In the genomic region with DNA sequence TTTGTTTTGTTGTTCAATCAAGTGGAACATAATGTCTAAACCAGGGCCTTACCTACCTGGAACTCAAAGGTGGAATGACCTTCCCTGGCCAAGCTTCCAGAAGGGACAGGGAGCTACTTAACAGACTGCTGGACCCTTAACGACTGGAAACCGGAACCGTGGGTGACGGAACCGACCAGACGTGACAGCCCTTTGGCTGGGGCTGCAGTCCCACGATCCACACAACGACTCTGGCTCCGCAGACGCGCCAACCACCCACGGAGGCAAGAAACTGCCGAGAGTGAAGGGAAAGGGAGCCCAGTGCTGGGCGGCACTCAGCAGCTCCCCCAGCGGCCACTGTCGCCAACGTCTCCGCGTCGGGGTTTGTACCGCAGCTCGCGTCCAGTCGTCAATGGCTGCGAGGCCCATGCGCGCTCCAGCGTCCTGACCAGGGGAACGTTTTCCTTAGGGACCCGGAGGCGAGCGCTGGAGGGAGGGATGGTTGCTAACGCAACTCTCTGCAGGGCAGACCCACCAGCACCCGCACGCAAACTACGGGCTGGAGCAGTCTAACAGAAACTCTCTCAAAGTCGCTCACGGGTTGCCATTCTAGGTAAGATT, we compare ENCODE assay signal across 8 cellular contexts. TPM values are rescaled to one million over a fixed set of nuclear protein-coding genes. Genes with fewer than 3 reads are reported as not detected.
DNase-seq lines count a peak whose midpoint lies in the region; ATAC-seq lines count a peak whose summit lies in the region.

No MANE protein-coding gene starts in this region.

- H2BK120ac ChIP-seq in mesenchymal stem cell (ENCODE audit: low read depth, low read length): no peak overlapping the region

- H4K8ac ChIP-seq in mesenchymal stem cell (ENCODE audit: low read length): peak overlapping the region; percentile 10

- no peak overlapping the region for H2BK15ac ChIP-seq in mesenchymal stem cell (ENCODE audit: low read depth, poor library complexity, severe bottlenecking)

- peaks cover 2% of the 10 kb centered on the region for H3K79me1 ChIP-seq in mesenchymal stem cell (replicated peaks; ENCODE audit: low read length, poor library complexity, severe bottlenecking)

- H3K14ac ChIP-seq in mesenchymal stem cell (ENCODE audit: low read length in 2 of 2): no peak overlapping the region

- H3K27ac Mint-ChIP-seq in effector memory CD8-positive, alpha-beta T cell: peak overlapping the region in 1 of 2 donors; percentile 8

- no peak overlapping the region for H3K4ac ChIP-seq in mesenchymal stem cell (ENCODE audit: low read depth in 1 of 2, low read length in 2 of 2)

- H3K27me3 ChIP-seq in mesenchymal stem cell (ENCODE audit: control insufficient read depth in 1 of 2, insufficient read depth in 1 of 2, low read length in 2 of 2): peaks cover 21% of the 10 kb centered on the region in 2 experiments

- H2BK12ac ChIP-seq in mesenchymal stem cell (ENCODE audit: low read length in 2 of 2): no peak overlapping the region

- H3K36me3 Mint-ChIP-seq in effector memory CD8-positive, alpha-beta T cell (ENCODE audit: insufficient read depth): peaks cover 3% of the 10 kb centered on the region

- H3K36me3 ChIP-seq in mesenchymal stem cell (ENCODE audit: control insufficient read depth in 1 of 2, insufficient read depth in 2 of 2, low read depth in 1 of 2, low read length in 2 of 2): no peaks in the 10 kb centered on the region

- H3K18ac ChIP-seq in mesenchymal stem cell (ENCODE audit: low read depth in 1 of 2, low read length in 2 of 2): peak overlapping the region in 1 of 2 experiments; percentile 76

- ATAC-seq in GM18867 (IDR thresholded peaks at IDR 0.05; ENCODE audit: unreplicated experiment) (peak; percentile 49), HG03196 (IDR thresholded peaks at IDR 0.05; ENCODE audit: unreplicated experiment) (no peak)
- ATAC-seq in effector memory CD8-positive, alpha-beta T cell (replicated peaks): peak; percentile 97

- peak overlapping the region; percentile 44 for H3K9ac ChIP-seq in mesenchymal stem cell (ENCODE audit: low read length)

- H3K9me3 ChIP-seq in mesenchymal stem cell (ENCODE audit: control insufficient read depth, low read length): no peaks in the 10 kb centered on the region

- H3K27ac ChIP-seq in mesenchymal stem cell (ENCODE audit: low read length, poor library complexity, severe bottlenecking): no peak overlapping the region

- H2AFZ ChIP-seq in mesenchymal stem cell (ENCODE audit: low read depth, low read length): peak overlapping the region; percentile 98

- no peak overlapping the region for H2BK5ac ChIP-seq in mesenchymal stem cell (ENCODE audit: low read depth, low read length, poor library complexity, severe bottlenecking)

- no peaks in the 10 kb centered on the region for H3K9me3 Mint-ChIP-seq in effector memory CD8-positive, alpha-beta T cell

- H3K4me1 ChIP-seq in mesenchymal stem cell (ENCODE audit: control insufficient read depth, insufficient read depth, low read depth, low read length): peaks cover 13% of the 10 kb centered on the region

- H3K4me2 ChIP-seq in mesenchymal stem cell (ENCODE audit: low read length, poor library complexity, severe bottlenecking): peak overlapping the region; percentile 54

- H3K4me3 Mint-ChIP-seq in effector memory CD8-positive, alpha-beta T cell: peak overlapping the region; percentile 64 to 79

- peaks cover 11 to 15% of the 10 kb centered on the region in 2 donors for H3K4me1 Mint-ChIP-seq in effector memory CD8-positive, alpha-beta T cell (ENCODE audit: low read depth in 2 of 2)

- WGBS in mesenchymal stem cell: 6% methylated on average over 36 of the region's 38 CpGs

- H3K4me3 ChIP-seq in mesenchymal stem cell (ENCODE audit: insufficient read depth in 1 of 2, low read depth in 1 of 2, low read length in 2 of 2): peak overlapping the region in 1 of 2 experiments; percentile 77

- H4K91ac ChIP-seq in mesenchymal stem cell (ENCODE audit: low read length): no peak overlapping the region

- H2AK5ac ChIP-seq in mesenchymal stem cell (ENCODE audit: low read length, severe bottlenecking): no peak overlapping the region

- H3K23ac ChIP-seq in mesenchymal stem cell (ENCODE audit: low read length in 2 of 2): no peak overlapping the region

- peak; percentile 45 to 63 (median 48) for DNase-seq in activated CD8-positive, alpha-beta memory T cell treated with anti-CD3 and anti-CD28 coated beads for 48 hours (ENCODE audit: low read depth in 2 of 3, low spot score in 2 of 3)
- DNase-seq in effector memory CD8-positive, alpha-beta T cell: peak; percentile 70 to 74 (median 72)
- DNase-seq in mesenchymal stem cell (peak; percentile 77), NCI-H2196 (lab: John Stamatoyannopoulos, UW; ENCODE audit: unreplicated experiment) (no peak), GM19240 (ENCODE audit: insufficient read length, low spot score) (no peak)
- DNase-seq in stimulated activated CD8-positive, alpha-beta memory T cell treated with anti-CD3 and anti-CD28 coated beads, Interleukin-2, amount 100 ng/mL, for 1 hour (ENCODE audit: low read depth in 2 of 2): peak; percentile 49 to 59

- H3K27me3 Mint-ChIP-seq in effector memory CD8-positive, alpha-beta T cell: no peaks in the 10 kb centered on the region

RNA-seq across cellular contexts. Expression of gene KIF22, which starts 5.5 kb away (rescaled TPM):
- polyA plus RNA-seq in mesenchymal stem cell (2013, experiment 1 of 2): 8.5 TPM
- polyA plus RNA-seq in mesenchymal stem cell (2013, experiment 2 of 2): 8.1 TPM

RNA-seq across cellular contexts. Expression of gene ZG16, which starts 6.9 kb away (rescaled TPM):
- polyA plus RNA-seq in mesenchymal stem cell (2013, experiment 1 of 2): not detected
- not detected for polyA plus RNA-seq in mesenchymal stem cell (2013, experiment 2 of 2)

RNA-seq across cellular contexts. Expression of gene MAZ, which starts 21.3 kb away (rescaled TPM):
- polyA plus RNA-seq in mesenchymal stem cell (2013, experiment 1 of 2): 89.1 TPM
- 90.3 TPM for polyA plus RNA-seq in mesenchymal stem cell (2013, experiment 2 of 2)

RNA-seq across cellular contexts. Expression of gene PRRT2, which starts 27.0 kb away (rescaled TPM):
- polyA plus RNA-seq in mesenchymal stem cell (2013, experiment 1 of 2): 3.8 TPM
- polyA plus RNA-seq in mesenchymal stem cell (2013, experiment 2 of 2): 4.1 TPM

RNA-seq across cellular contexts. Expression of gene PAGR1, which starts 31.0 kb away (rescaled TPM):
- polyA plus RNA-seq in mesenchymal stem cell (2013, experiment 1 of 2): 16.9 TPM
- polyA plus RNA-seq in mesenchymal stem cell (2013, experiment 2 of 2): 17.5 TPM

Comparison
In these comparisons a context has a peak if more than half of its experiments do, and no peak if none do; other contexts are left out.
1. DNase-seq: peak in activated CD8-positive, alpha-beta memory T cell treated with anti-CD3 and anti-CD28 coated beads for 48 hours (3 of 3), effector memory CD8-positive, alpha-beta T cell (3 of 3), mesenchymal stem cell (single experiment) and stimulated activated CD8-positive, alpha-beta memory T cell treated with anti-CD3 and anti-CD28 coated beads, Interleukin-2, amount 100 ng/mL, for 1 hour (2 of 2); none in NCI-H2196 (single experiment) and GM19240 (single experiment).